4 cellular contexts compared by ENCODE assay signal in genomic region chr2:131322209-131322608, GRCh38.
A peak's percentile ranks its signal among the peaks of the same experiment; 100 is the strongest.
TF ChIP-seq lines count a peak whose summit lies in the region.

No MANE protein-coding gene starts in this region.

TF ChIP-seq in HepG2, 621 proteins besides CTCF, POLR2A, EP300 and RAD21:
- TF ChIP-seq MAFK (conservative IDR thresholded peaks at IDR 0.05 in 1 of 2, IDR thresholded peaks at IDR 0.05 in 1 of 2; ENCODE audit: low read length in 2 of 2) = peak; percentile 74 to 83
- TF ChIP-seq HCFC1 (IDR thresholded peaks at IDR 0.05; ENCODE audit: low read depth, low read length) = no peak
- TF ChIP-seq MAFF (IDR thresholded peaks at IDR 0.05; ENCODE audit: low read depth, low read length) = peak; percentile 68
- TF ChIP-seq, protein P1, sequence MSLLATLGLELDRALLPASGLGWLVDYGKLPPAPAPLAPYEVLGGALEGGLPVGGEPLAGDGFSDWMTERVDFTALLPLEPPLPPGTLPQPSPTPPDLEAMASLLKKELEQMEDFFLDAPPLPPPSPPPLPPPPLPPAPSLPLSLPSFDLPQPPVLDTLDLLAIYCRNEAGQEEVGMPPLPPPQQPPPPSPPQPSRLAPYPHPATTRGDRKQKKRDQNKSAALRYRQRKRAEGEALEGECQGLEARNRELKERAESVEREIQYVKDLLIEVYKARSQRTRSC (CRISPR knock-in tag; IDR thresholded peaks at IDR 0.05; ENCODE audit: low read depth) = no peak
- no peak for TF ChIP-seq IKZF1 (IDR thresholded peaks at IDR 0.05)

TF ChIP-seq in HEK293, 187 proteins besides CTCF, POLR2A, EP300 and RAD21:
- TF ChIP-seq ZNF121 (tag by site-specific recombination; IDR thresholded peaks at IDR 0.05) (no peak), SETDB1 (IDR thresholded peaks at IDR 0.05; ENCODE audit: insufficient read length, low read length) (peak; percentile 20)
TF ChIP-seq in HEK293: peak in this region for 1.

TF ChIP-seq in IMR-90, 13 proteins besides CTCF, POLR2A, EP300 and RAD21:
- TF ChIP-seq FOS (IDR thresholded peaks at IDR 0.05; ENCODE audit: low read depth, low read length) = no peak
- TF ChIP-seq MAFK (IDR thresholded peaks at IDR 0.05; ENCODE audit: low read depth, low read length) = 0 out of 2 replicates have a peak, but pooled peaks have one; percentile 34

TF ChIP-seq in K562, 482 proteins besides CTCF, POLR2A, EP300 and RAD21:
- no peak for TF ChIP-seq PHF8 (IDR thresholded peaks at IDR 0.05; ENCODE audit: borderline replicate concordance, low read length)
- TF ChIP-seq C11orf30 (IDR thresholded peaks at IDR 0.05; ENCODE audit: low read depth) = peak; percentile 25; the same call in 1 of the 2 replicates
- no peak for TF ChIP-seq TARDBP (IDR thresholded peaks at IDR 0.05)
